ENCODE assay signal across 8 cellular contexts in genomic region chr7:75599244-75599771, GRCh38.
DNase-seq lines count a peak whose midpoint lies in the region; ATAC-seq and TF ChIP-seq lines count a peak whose summit lies in the region.

No MANE protein-coding gene starts in this region.

- no peak for ATAC-seq in HG02870 (IDR thresholded peaks at IDR 0.05; ENCODE audit: unreplicated experiment)

- H3K56ac ChIP-seq in mesendoderm (ENCODE audit: low read length) = no peak overlapping the region

- no peak overlapping the region for H3K9ac ChIP-seq in mesendoderm (ENCODE audit: low read length)

- no peak overlapping the region for H3K23ac ChIP-seq in mesendoderm (ENCODE audit: low read length)

- H3K9me3 ChIP-seq in vagina (no peaks in the 10 kb centered on the region), adrenal gland (replicated peaks in 1 of 3) (no peaks in the 10 kb centered on the region)

- H3K4ac ChIP-seq in mesendoderm (ENCODE audit: low read depth, low read length) = no peak overlapping the region

- H2BK5ac ChIP-seq in mesendoderm (ENCODE audit: low read length) = no peak overlapping the region

- no peaks in the 10 kb centered on the region for H3K27me3 ChIP-seq in dorsolateral prefrontal cortex
- no peaks in the 10 kb centered on the region for H3K27me3 ChIP-seq in mesendoderm (ENCODE audit: insufficient read depth, low read length, poor library complexity)
- no peaks in the 10 kb centered on the region for H3K27me3 ChIP-seq in vagina
- no peaks in the 10 kb centered on the region for H3K27me3 ChIP-seq in adrenal gland

- no peak overlapping the region for H4K8ac ChIP-seq in mesendoderm (ENCODE audit: low read depth, low read length)

- H3K79me1 ChIP-seq in mesendoderm (ENCODE audit: low read length) = peaks cover 2% of the 10 kb centered on the region

- peak; percentile 30 for DNase-seq in NCI-H82 (lab: John Stamatoyannopoulos, UW)
- no peak for DNase-seq in NCI-H82 treated with DMSO at 0.1 percent for 48 hours (lab: John Stamatoyannopoulos, UW; ENCODE audit: unreplicated experiment)
- peak; percentile 48 to 96 (median 94) for DNase-seq in dorsolateral prefrontal cortex
- no peak for DNase-seq in mesendoderm
- no peak for DNase-seq in vagina (ENCODE audit: extremely low spot score in 2 of 2)
- no peak for DNase-seq in HUDEP-2 (lab: John Stamatoyannopoulos, UW; ENCODE audit: unreplicated experiment in 76 of 76)
- no peak for DNase-seq in adrenal gland

- TF ChIP-seq CTCF in dorsolateral prefrontal cortex (IDR thresholded peaks at IDR 0.05 in 54 of 56, conservative IDR thresholded peaks at IDR 0.05 in 2 of 56; ENCODE audit: low read depth in 1 of 56, partially characterized antibody in 56 of 56) = peak in 27 of 56 donors; percentile 7 to 48 (median 23)
- TF ChIP-seq CTCF in vagina (IDR thresholded peaks at IDR 0.05) = no peak
- TF ChIP-seq CTCF in adrenal gland (IDR thresholded peaks at IDR 0.05) = no peak

- no peak overlapping the region for H2AK5ac ChIP-seq in mesendoderm (ENCODE audit: low read length)

- no peaks in the 10 kb centered on the region for H3K4me1 ChIP-seq in mesendoderm (ENCODE audit: control insufficient read depth, low read depth, low read length)
- H3K4me1 ChIP-seq in vagina = peaks cover 20% of the 10 kb centered on the region
- peaks cover 0 to 22% of the 10 kb centered on the region in 2 donors for H3K4me1 ChIP-seq in adrenal gland (replicated peaks in 1 of 2)

- H3K4me3 ChIP-seq in dorsolateral prefrontal cortex (peak overlapping the region in 35 of 59 donors; percentile 3 to 53 (median 23)), mesendoderm (ENCODE audit: low read length) (no peak overlapping the region), vagina (no peak overlapping the region), adrenal gland (no peak overlapping the region)

- no peak overlapping the region for H2BK120ac ChIP-seq in mesendoderm (ENCODE audit: low read depth, low read length)

- H3K27ac ChIP-seq in dorsolateral prefrontal cortex (peak overlapping the region; percentile 72 to 98 (median 95)), mesendoderm (ENCODE audit: low read depth, low read length) (peak overlapping the region; percentile 30), vagina (peak overlapping the region; percentile 24), adrenal gland (peak overlapping the region in 2 of 5 donors; percentile 23 to 79)

- WGBS in mesendoderm (ENCODE audit: extremely low coverage, insufficient coverage, low lambda C conversion rate) = no CpG with 5 or more reads among the region's 15 CpGs
- 55 to 69% (median 62%) methylated on average over 11 to 15 of the region's 15 CpGs for WGBS in adrenal gland, 4 donors

- H3K79me2 ChIP-seq in mesendoderm (ENCODE audit: control insufficient read depth, insufficient read depth, low read length) = no peaks in the 10 kb centered on the region

- no peak overlapping the region for H3K18ac ChIP-seq in mesendoderm (ENCODE audit: low read length)

- intact Hi-C loops in dorsolateral prefrontal cortex (cut with DNase I) (loop anchor here (1.0 to 2.0 kb wide), 6 partner anchors 12 to 140 kb away; partner anchors contain the start of gene HIP1 (in 1 of the 2)), vagina (cut with DNase I) (no loop called here), adrenal gland (cut with DNase I) (no loop called here)

- no peak overlapping the region for H2BK15ac ChIP-seq in mesendoderm (replicated peaks; ENCODE audit: low read depth)

- no peaks in the 10 kb centered on the region for H3K36me3 ChIP-seq in mesendoderm (ENCODE audit: control insufficient read depth, insufficient read depth, low read length)
- no peaks in the 10 kb centered on the region for H3K36me3 ChIP-seq in vagina
- H3K36me3 ChIP-seq in adrenal gland (replicated peaks in 1 of 2) = no peaks in the 10 kb centered on the region

- H4K5ac ChIP-seq in mesendoderm (ENCODE audit: low read length) = no peak overlapping the region

- TF ChIP-seq POLR2A in vagina (IDR thresholded peaks at IDR 0.05) (no peak), adrenal gland (IDR thresholded peaks at IDR 0.05) (no peak)

- no peak overlapping the region for H3K4me2 ChIP-seq in mesendoderm (ENCODE audit: low read length)

Comparison
In these comparisons a context has a peak if more than half of its experiments do, and no peak if none do; other contexts are left out.
1. DNase-seq: peak in NCI-H82 (single experiment) and dorsolateral prefrontal cortex (10 of 10); none in NCI-H82 treated with DMSO at 0.1 percent for 48 hours (single experiment), mesendoderm (single experiment), vagina (0 of 2), HUDEP-2 (0 of 76) and adrenal gland (0 of 7).
2. H3K4me3 ChIP-seq: peak in dorsolateral prefrontal cortex (35 of 59); none in mesendoderm (single experiment), vagina (0 of 2) and adrenal gland (0 of 4).
3. intact Hi-C loops: an anchor here in dorsolateral prefrontal cortex (1.0 to 2.0 kb wide); none called in vagina and adrenal gland.